Comparison of ENCODE assay signal across 5 cellular contexts in the genomic region with DNA sequence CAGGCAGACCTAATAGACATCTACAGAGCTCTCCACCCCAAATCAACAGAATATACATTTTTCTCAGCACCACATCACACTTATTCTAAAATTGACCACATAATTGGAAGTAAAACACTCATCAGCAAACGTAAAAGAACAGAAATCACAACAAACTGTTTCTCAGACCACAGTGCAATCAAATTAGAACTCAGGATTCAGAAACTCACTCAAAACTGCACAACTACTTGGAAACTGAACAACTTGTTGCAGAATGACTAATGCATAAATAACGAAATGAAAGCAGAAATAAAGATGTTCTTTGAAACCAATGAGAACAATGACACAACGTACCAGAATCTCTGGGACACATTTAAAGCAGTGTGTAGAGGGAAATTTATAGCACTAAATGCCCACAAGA. TPM values are rescaled to one million over a fixed set of nuclear protein-coding genes. Genes with fewer than 3 reads are reported as not detected.
"Had no signal": no experiment of that assay in that cellular context is flagged by ENCODE, and none has a peak within 500 bp of the region (broad histone marks: within the 10 kb centered on the region; RNA-seq: fewer than 3 reads in every experiment).

No MANE protein-coding gene starts in this region.

RNA-seq across cellular contexts. Expression of gene VAX2, which starts 21.8 kb away (rescaled TPM):
- total RNA-seq: GM23338, H1, H9, HT1080 had no signal

RNA-seq across cellular contexts. Expression of gene CD207, which starts 42.9 kb away (rescaled TPM):
- total RNA-seq: GM23338, H1, H9, HFFc6, HT1080 had no signal

RNA-seq across cellular contexts. Expression of gene ATP6V1B1, which starts 57.2 kb away (rescaled TPM):
- total RNA-seq: GM23338, H1, H9, HT1080 had no signal

RNA-seq across cellular contexts. Expression of gene CLEC4F, which starts 58.1 kb away (rescaled TPM):
- total RNA-seq: GM23338, H1, H9, HFFc6, HT1080 had no signal
